Comparison of ENCODE assay signal across 29 cellular contexts in the genomic region with DNA sequence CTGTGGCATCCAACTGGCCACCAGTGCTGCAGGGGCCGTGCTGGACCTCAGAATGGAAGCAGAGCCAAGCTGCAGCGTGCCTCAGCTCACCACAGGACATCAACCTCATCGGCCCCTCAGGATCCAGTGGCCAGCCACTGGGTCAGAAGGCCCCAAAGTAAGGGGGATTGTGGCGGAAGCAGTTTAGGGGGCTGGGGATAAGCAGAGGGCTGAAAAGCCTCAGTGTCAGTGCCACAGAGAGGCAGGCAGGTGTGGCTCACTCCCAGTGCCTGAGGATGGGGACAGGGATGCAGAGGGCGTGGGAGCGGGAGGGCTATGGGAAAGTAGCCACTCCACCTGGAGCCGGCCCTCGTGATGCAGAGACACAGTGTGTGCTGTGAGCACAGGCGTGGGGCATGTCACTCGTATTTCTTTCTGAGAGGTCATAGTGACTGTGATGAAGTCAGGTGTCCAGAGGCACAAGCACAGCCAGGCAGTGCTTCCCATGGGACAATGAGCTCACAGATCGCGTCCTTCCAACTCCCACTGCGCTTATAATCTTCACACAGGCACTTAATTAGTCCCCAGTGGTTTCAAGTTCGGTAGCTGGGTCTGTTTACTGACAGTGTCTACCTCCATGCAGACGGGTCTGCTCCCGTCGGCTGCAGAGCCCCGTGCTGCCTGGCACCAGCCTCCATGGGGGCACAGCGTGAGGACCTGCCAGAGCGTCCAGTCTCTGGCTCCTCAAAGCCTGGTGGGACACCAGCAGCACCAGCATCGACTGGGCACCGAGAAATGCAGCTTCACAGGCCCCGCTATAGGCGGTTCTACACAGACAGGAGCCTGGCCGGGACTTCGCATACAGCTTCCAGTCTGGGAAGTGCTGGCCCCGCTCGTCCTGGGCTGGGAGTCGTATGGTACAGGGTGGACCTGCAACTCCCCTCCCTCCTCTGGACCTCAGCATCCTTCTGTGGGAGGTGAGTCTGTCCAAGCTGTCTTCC. TPM values are rescaled to one million over a fixed set of nuclear protein-coding genes. Genes with fewer than 3 reads are reported as not detected.
DNase-seq lines count a peak whose midpoint lies in the region; ATAC-seq, FAIRE-seq and TF ChIP-seq lines count a peak whose summit lies in the region.
"Had no signal": no experiment of that assay in that cellular context is flagged by ENCODE, and none has a peak within 500 bp of the region (broad histone marks: within the 10 kb centered on the region; RNA-seq: fewer than 3 reads in every experiment).

No MANE protein-coding gene starts in this region.

- TF ChIP-seq CTCF in HL-60 (IDR thresholded peaks at IDR 0.05; ENCODE audit: insufficient read depth, low read length) (no peak), neural crest cell (conservative IDR thresholded peaks at IDR 0.05) (no peak)

- no peak for ATAC-seq in natural killer cell treated with Interleukin-12 subunit alpha and Interleukin-12 subunit beta and Interleukin-15 and Interleukin-18, amount 100 ng/mL, for 72 hours
- ATAC-seq: esophagus mucosa had no signal

- no peaks in the 10 kb centered on the region for H3K9me3 Mint-ChIP-seq in neural crest cell
- H3K9me3 Mint-ChIP-seq in natural killer cell treated with Interleukin-12 subunit alpha and Interleukin-12 subunit beta and Interleukin-15 and Interleukin-18, amount 100 ng/mL, for 72 hours: no peaks in the 10 kb centered on the region
- H3K9me3 Mint-ChIP-seq: activated naive CD8-positive, alpha-beta T cell treated with anti-CD3 and anti-CD28 coated beads, Interleukin-2, amount 10 ng/mL, durations not matched to agents 7 days and 5 days; activated T-helper 2 cell treated with anti-CD3 and anti-CD28 coated beads, Interferon-gamma antibody, Interleukin-2, Interleukin-4, amounts not matched to agents 10 μg/mL and 5 μg/mL and 100 μg/mL, durations not matched to agents 14 hours and 24 hours and 36 hours; IgD-negative memory B cell; T-helper 2 cell treated with Interferon-gamma antibody and Interleukin-4, amounts not matched to agents 5 μg/mL and 100 μg/mL, for 36 hours; WTC11 had no signal

- H3K27me3 ChIP-seq in HL-60 (ENCODE audit: insufficient read depth, poor library complexity, severe bottlenecking): no peaks in the 10 kb centered on the region

- peaks cover 13% of the 10 kb centered on the region for H3K4me1 Mint-ChIP-seq in neural crest cell
- no peaks in the 10 kb centered on the region for H3K4me1 Mint-ChIP-seq in natural killer cell treated with Interleukin-12 subunit alpha and Interleukin-12 subunit beta and Interleukin-15 and Interleukin-18, amount 100 ng/mL, for 72 hours (ENCODE audit: low read depth in 2 of 2)

- peak overlapping the region; percentile 98 for H3K27ac ChIP-seq in HL-60 (replicated peaks)
- H3K27ac ChIP-seq: 22Rv1, GM23248, RWPE1, thoracic aorta had no signal

- peak overlapping the region; percentile 87 for H3K27ac Mint-ChIP-seq in neural crest cell (ENCODE audit: unreplicated experiment)
- H3K27ac Mint-ChIP-seq in natural killer cell treated with Interleukin-12 subunit alpha and Interleukin-12 subunit beta and Interleukin-15 and Interleukin-18, amount 100 ng/mL, for 72 hours: no peak overlapping the region
- H3K27ac Mint-ChIP-seq: activated naive CD8-positive, alpha-beta T cell treated with anti-CD3 and anti-CD28 coated beads, Interleukin-2, amount 10 ng/mL, durations not matched to agents 7 days and 5 days; activated T-helper 2 cell treated with anti-CD3 and anti-CD28 coated beads, Interferon-gamma antibody, Interleukin-2, Interleukin-4, amounts not matched to agents 10 μg/mL and 5 μg/mL and 100 μg/mL, durations not matched to agents 14 hours and 24 hours and 36 hours; IgD-negative memory B cell; T-helper 2 cell treated with Interferon-gamma antibody and Interleukin-4, amounts not matched to agents 5 μg/mL and 100 μg/mL, for 36 hours; WTC11 had no signal

- DNase-seq in DMS 273 (lab: John Stamatoyannopoulos, UW; ENCODE audit: unreplicated experiment) (peak; percentile 20), DMS 273 treated with DMSO at 0.1 percent for 48 hours (lab: John Stamatoyannopoulos, UW) (no peak), HL-60 (ENCODE audit: low read depth in 1 of 2, low spot score in 1 of 2) (no peak), NCI-H69 (lab: John Stamatoyannopoulos, UW) (peak; percentile 32), neural crest cell (ENCODE audit: low read depth, low spot score) (no peak), RCC 7860 (ENCODE audit: low spot score) (no peak), retina (no peak)
- no peak for DNase-seq in natural killer cell treated with Interleukin-12 subunit alpha and Interleukin-12 subunit beta and Interleukin-15 and Interleukin-18, amount 100 ng/mL, for 72 hours (ENCODE audit: low spot score)
- DNase-seq: activated CD4-positive, alpha-beta T cell treated with anti-CD3 and anti-CD28 coated beads, Interleukin-2, amount 50 U/mL, for 4 hours; activated CD8-positive, alpha-beta memory T cell treated with anti-CD3 and anti-CD28 coated beads, Interleukin-2, amount 50 U/mL, for 4 hours; effector memory CD4-positive, alpha-beta T cell; EL; NCI-H1694; NCI-H446; stimulated activated CD4-positive, alpha-beta T cell treated with anti-CD3 and anti-CD28 coated beads, Interleukin-4, amount 100 ng/mL, for 24 hours; stimulated activated naive CD4-positive, alpha-beta T cell treated with Interleukin-2 at 50 U/mL for 16 hours had no signal

- no peak for FAIRE-seq in RCC 7860 (lab: Jason Lieb, UNC)

- peaks cover 11% of the 10 kb centered on the region for H3K27me3 Mint-ChIP-seq in neural crest cell (ENCODE audit: low read depth)
- peaks cover 24 to 37% of the 10 kb centered on the region in 2 donors for H3K27me3 Mint-ChIP-seq in natural killer cell treated with Interleukin-12 subunit alpha and Interleukin-12 subunit beta and Interleukin-15 and Interleukin-18, amount 100 ng/mL, for 72 hours

- H3K4me3 ChIP-seq in HL-60 (replicated peaks; ENCODE audit: insufficient read depth, low read length): no peak overlapping the region
- H3K4me3 ChIP-seq: GM23248, mucosa of descending colon, thoracic aorta had no signal

- no peaks in the 10 kb centered on the region for H3K36me3 Mint-ChIP-seq in neural crest cell (ENCODE audit: low read depth)
- no peaks in the 10 kb centered on the region for H3K36me3 Mint-ChIP-seq in natural killer cell treated with Interleukin-12 subunit alpha and Interleukin-12 subunit beta and Interleukin-15 and Interleukin-18, amount 100 ng/mL, for 72 hours
- H3K36me3 Mint-ChIP-seq: activated naive CD8-positive, alpha-beta T cell treated with anti-CD3 and anti-CD28 coated beads, Interleukin-2, amount 10 ng/mL, durations not matched to agents 7 days and 5 days; IgD-negative memory B cell; WTC11 had no signal

- H3K4me3 Mint-ChIP-seq in neural crest cell: no peak overlapping the region
- H3K4me3 Mint-ChIP-seq in natural killer cell treated with Interleukin-12 subunit alpha and Interleukin-12 subunit beta and Interleukin-15 and Interleukin-18, amount 100 ng/mL, for 72 hours: no peak overlapping the region
- H3K4me3 Mint-ChIP-seq: activated naive CD8-positive, alpha-beta T cell treated with anti-CD3 and anti-CD28 coated beads, Interleukin-2, amount 10 ng/mL, durations not matched to agents 7 days and 5 days; T-helper 2 cell treated with Interferon-gamma antibody and Interleukin-4, amounts not matched to agents 5 μg/mL and 100 μg/mL, for 36 hours; WTC11 had no signal

RNA-seq across cellular contexts. Expression of a gene that starts 42.9 kb away (rescaled TPM):
- total RNA-seq in neural crest cell: 1.5 and 2.4 TPM in 2 replicates
- total RNA-seq in natural killer cell treated with Interleukin-12 subunit alpha and Interleukin-12 subunit beta and Interleukin-15 and Interleukin-18, amount 100 ng/mL, for 72 hours: not detected
- total RNA-seq: activated naive CD8-positive, alpha-beta T cell treated with anti-CD3 and anti-CD28 coated beads, Interleukin-2, amount 10 ng/mL, durations not matched to agents 7 days and 5 days; activated T-helper 2 cell treated with anti-CD3 and anti-CD28 coated beads, Interferon-gamma antibody, Interleukin-2, Interleukin-4, amounts not matched to agents 10 μg/mL and 5 μg/mL and 100 μg/mL, durations not matched to agents 14 hours and 24 hours and 36 hours; esophagus mucosa; GM23248; left ventricle myocardium superior; MCF 10A; mucosa of descending colon; thoracic aorta had no signal

RNA-seq across cellular contexts. Expression of a gene that starts 55.2 kb away (rescaled TPM):
- total RNA-seq in neural crest cell: 73.2 and 74.6 TPM in 2 replicates
- total RNA-seq in natural killer cell treated with Interleukin-12 subunit alpha and Interleukin-12 subunit beta and Interleukin-15 and Interleukin-18, amount 100 ng/mL, for 72 hours: 100 to 1,000 TPM in 1 of 2 donors, 10 to 100 TPM in 1; 82.3 to 128 TPM

Comparison
In these comparisons a context has a peak if more than half of its experiments do, and no peak if none do; other contexts are left out.
1. DNase-seq: peak in DMS 273 (single experiment) and NCI-H69 (single experiment); none in DMS 273 treated with DMSO at 0.1 percent for 48 hours (single experiment), HL-60 (0 of 2), neural crest cell (single experiment), natural killer cell treated with Interleukin-12 subunit alpha and Interleukin-12 subunit beta and Interleukin-15 and Interleukin-18, amount 100 ng/mL, for 72 hours (single experiment), RCC 7860 (single experiment) and retina (single experiment).